Comparison of ENCODE assay signal across 8 cellular contexts in the genomic region with DNA sequence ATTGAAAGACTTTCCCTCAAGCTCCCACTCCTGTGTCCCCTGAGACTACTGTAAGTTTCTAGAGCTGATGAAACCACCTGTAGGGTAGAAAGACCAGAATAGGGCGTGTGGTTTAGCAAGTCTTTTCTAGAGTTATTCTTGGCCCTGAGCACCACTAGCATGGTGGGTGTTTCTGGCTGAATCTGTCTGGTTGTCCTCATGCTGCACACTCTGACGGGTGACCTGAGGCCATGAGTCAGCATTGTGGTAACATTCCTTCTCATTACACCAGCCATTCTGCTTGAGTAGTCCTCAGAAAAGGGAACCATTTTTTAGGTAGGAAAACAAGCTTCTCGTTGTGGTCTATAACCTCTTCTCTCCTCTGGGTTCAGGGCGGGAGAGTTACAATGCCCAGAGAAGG.
DNase-seq lines count a peak whose midpoint lies in the region; ATAC-seq lines count a peak whose summit lies in the region.
"Had no signal": no experiment of that assay in that cellular context is flagged by ENCODE, and none has a peak within 500 bp of the region (broad histone marks: within the 10 kb centered on the region; RNA-seq: fewer than 3 reads in every experiment).

No MANE protein-coding gene starts in this region.

- peak; percentile 82 for DNase-seq in amniotic epithelial cell (ENCODE audit: low read depth)
- no peak for DNase-seq in NCI-H1930 (lab: John Stamatoyannopoulos, UW)
- DNase-seq in activated CD8-positive, alpha-beta memory T cell treated with anti-CD3 and anti-CD28 coated beads, Interleukin-2, amount 10 ng/mL, durations not matched to agents 7 days and 5 days, result no peak
- DNase-seq in hippocampal formation (lab: John Stamatoyannopoulos, UW), result no peak
- DNase-seq: activated naive CD8-positive, alpha-beta T cell treated with anti-CD3 and anti-CD28 coated beads, Interleukin-2, amount 10 ng/mL, durations not matched to agents 7 days and 5 days had no signal

- peaks cover 6% of the 10 kb centered on the region for H3K4me1 Mint-ChIP-seq in stimulated activated memory B cell treated with anti-CD40 and anti-IgM and Interleukin-4, amounts not matched to agents 10 μg/mL and 1 μg/mL and 100 μg/mL, for 72 hours
- H3K4me1 Mint-ChIP-seq in activated CD8-positive, alpha-beta memory T cell treated with anti-CD3 and anti-CD28 coated beads, Interleukin-2, amount 10 ng/mL, durations not matched to agents 7 days and 5 days, result peaks cover 3% of the 10 kb centered on the region

- CTCF ChIA-PET in activated CD8-positive, alpha-beta memory T cell treated with anti-CD3 and anti-CD28 coated beads, Interleukin-2, amount 10 ng/mL, durations not matched to agents 7 days and 5 days (lab: Charles Lee), result no interaction called here

- H3K9me3 Mint-ChIP-seq in stimulated activated memory B cell treated with anti-CD40 and anti-IgM and Interleukin-4, amounts not matched to agents 10 μg/mL and 1 μg/mL and 100 μg/mL, for 72 hours, result no peaks in the 10 kb centered on the region
- H3K9me3 Mint-ChIP-seq in activated CD8-positive, alpha-beta memory T cell treated with anti-CD3 and anti-CD28 coated beads, Interleukin-2, amount 10 ng/mL, durations not matched to agents 7 days and 5 days (ENCODE audit: low read depth), result no peaks in the 10 kb centered on the region
- H3K9me3 Mint-ChIP-seq: activated naive CD8-positive, alpha-beta T cell treated with anti-CD3 and anti-CD28 coated beads, Interleukin-2, amount 10 ng/mL, durations not matched to agents 7 days and 5 days had no signal

- no peaks in the 10 kb centered on the region for H3K27me3 Mint-ChIP-seq in stimulated activated memory B cell treated with anti-CD40 and anti-IgM and Interleukin-4, amounts not matched to agents 10 μg/mL and 1 μg/mL and 100 μg/mL, for 72 hours
- no peaks in the 10 kb centered on the region for H3K27me3 Mint-ChIP-seq in activated CD8-positive, alpha-beta memory T cell treated with anti-CD3 and anti-CD28 coated beads, Interleukin-2, amount 10 ng/mL, durations not matched to agents 7 days and 5 days
- H3K27me3 Mint-ChIP-seq: activated naive CD8-positive, alpha-beta T cell treated with anti-CD3 and anti-CD28 coated beads, Interleukin-2, amount 10 ng/mL, durations not matched to agents 7 days and 5 days had no signal

- H3K27ac Mint-ChIP-seq in stimulated activated memory B cell treated with anti-CD40 and anti-IgM and Interleukin-4, amounts not matched to agents 10 μg/mL and 1 μg/mL and 100 μg/mL, for 72 hours, result peak overlapping the region; percentile 18
- no peak overlapping the region for H3K27ac Mint-ChIP-seq in activated CD8-positive, alpha-beta memory T cell treated with anti-CD3 and anti-CD28 coated beads, Interleukin-2, amount 10 ng/mL, durations not matched to agents 7 days and 5 days
- H3K27ac Mint-ChIP-seq: activated naive CD8-positive, alpha-beta T cell treated with anti-CD3 and anti-CD28 coated beads, Interleukin-2, amount 10 ng/mL, durations not matched to agents 7 days and 5 days had no signal

- H3K4me3 Mint-ChIP-seq in stimulated activated memory B cell treated with anti-CD40 and anti-IgM and Interleukin-4, amounts not matched to agents 10 μg/mL and 1 μg/mL and 100 μg/mL, for 72 hours, result no peak overlapping the region
- no peak overlapping the region for H3K4me3 Mint-ChIP-seq in activated CD8-positive, alpha-beta memory T cell treated with anti-CD3 and anti-CD28 coated beads, Interleukin-2, amount 10 ng/mL, durations not matched to agents 7 days and 5 days
- H3K4me3 Mint-ChIP-seq: activated naive CD8-positive, alpha-beta T cell treated with anti-CD3 and anti-CD28 coated beads, Interleukin-2, amount 10 ng/mL, durations not matched to agents 7 days and 5 days had no signal

- no peaks in the 10 kb centered on the region for H3K36me3 Mint-ChIP-seq in stimulated activated memory B cell treated with anti-CD40 and anti-IgM and Interleukin-4, amounts not matched to agents 10 μg/mL and 1 μg/mL and 100 μg/mL, for 72 hours
- H3K36me3 Mint-ChIP-seq in activated CD8-positive, alpha-beta memory T cell treated with anti-CD3 and anti-CD28 coated beads, Interleukin-2, amount 10 ng/mL, durations not matched to agents 7 days and 5 days, result no peaks in the 10 kb centered on the region
- H3K36me3 Mint-ChIP-seq: activated naive CD8-positive, alpha-beta T cell treated with anti-CD3 and anti-CD28 coated beads, Interleukin-2, amount 10 ng/mL, durations not matched to agents 7 days and 5 days had no signal

- peak; percentile 69 for ATAC-seq in GM19328 (IDR thresholded peaks at IDR 0.05; ENCODE audit: unreplicated experiment)
- ATAC-seq in HG03469 (IDR thresholded peaks at IDR 0.05; ENCODE audit: unreplicated experiment), result peak; percentile 94
- peak; percentile 60 for ATAC-seq in stimulated activated memory B cell treated with anti-CD40 and anti-IgM and Interleukin-4, amounts not matched to agents 10 μg/mL and 1 μg/mL and 100 μg/mL, for 72 hours
- no peak for ATAC-seq in activated CD8-positive, alpha-beta memory T cell treated with anti-CD3 and anti-CD28 coated beads, Interleukin-2, amount 10 ng/mL, durations not matched to agents 7 days and 5 days
